In genomic region chr19:45952691-45953505, GRCh38 we compare ENCODE assay signal across 1 cellular context.
TF ChIP-seq lines count a peak whose summit lies in the region.

No MANE protein-coding gene starts in this region.

TF ChIP-seq in SK-N-SH, 30 proteins besides CTCF, POLR2A, EP300 and RAD21 (continued from another document):
- peak; percentile 95 for TF ChIP-seq REST (IDR thresholded peaks at IDR 0.05; ENCODE audit: low read depth, low read length)
- TF ChIP-seq ELF1 (IDR thresholded peaks at IDR 0.05) = no peak
- TF ChIP-seq RCOR1 (IDR thresholded peaks at IDR 0.05; ENCODE audit: low read length) = no peak
- no peak for TF ChIP-seq IRF3 (IDR thresholded peaks at IDR 0.05; ENCODE audit: low read depth, low read length)
- TF ChIP-seq GABPA (IDR thresholded peaks at IDR 0.05; ENCODE audit: low read depth) = peak; percentile 62
